In the genomic region with DNA sequence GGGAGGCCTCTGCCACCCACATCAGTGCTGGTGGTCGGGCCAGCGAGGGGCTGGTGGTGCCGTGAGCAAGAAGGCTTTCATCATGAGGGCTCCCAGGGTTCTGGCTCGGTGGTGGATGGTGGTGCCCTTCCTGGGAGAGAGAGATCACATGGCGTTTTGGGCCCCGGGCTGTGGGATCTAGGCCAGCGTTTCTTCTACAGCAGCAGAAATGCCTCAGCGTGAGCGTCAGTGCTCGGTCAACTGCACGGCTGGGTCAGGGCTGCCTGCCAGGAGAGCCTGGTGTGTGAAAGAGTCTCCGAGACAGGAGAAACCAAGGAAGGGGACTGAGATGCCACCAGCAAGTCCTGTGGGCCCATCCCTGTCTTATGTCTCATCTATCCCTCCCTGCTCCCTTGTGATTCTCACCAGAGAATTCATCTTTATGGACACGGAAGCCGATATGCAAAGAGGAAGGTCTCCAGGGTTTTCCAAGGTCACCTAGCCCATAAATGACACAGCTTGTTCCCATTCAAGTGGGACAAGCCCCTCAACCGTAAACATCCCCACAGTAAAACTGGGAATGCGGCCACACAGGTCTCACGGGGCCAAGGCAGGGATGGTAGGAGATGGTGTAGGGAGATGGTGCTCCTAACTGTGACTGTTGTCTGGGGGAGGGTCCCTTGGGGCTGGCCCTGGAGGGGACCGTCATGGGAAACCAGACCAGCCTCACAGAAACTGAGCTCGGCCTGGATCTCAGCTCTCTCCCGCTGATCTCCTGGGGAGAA, we compare ENCODE assay signal across 1 cellular context.
TF ChIP-seq lines count a peak whose summit lies in the region.

No MANE protein-coding gene starts in this region.

TF ChIP-seq in HepG2, 621 proteins besides CTCF, POLR2A, EP300 and RAD21 (continued from another document):
- TF ChIP-seq, protein P1, sequence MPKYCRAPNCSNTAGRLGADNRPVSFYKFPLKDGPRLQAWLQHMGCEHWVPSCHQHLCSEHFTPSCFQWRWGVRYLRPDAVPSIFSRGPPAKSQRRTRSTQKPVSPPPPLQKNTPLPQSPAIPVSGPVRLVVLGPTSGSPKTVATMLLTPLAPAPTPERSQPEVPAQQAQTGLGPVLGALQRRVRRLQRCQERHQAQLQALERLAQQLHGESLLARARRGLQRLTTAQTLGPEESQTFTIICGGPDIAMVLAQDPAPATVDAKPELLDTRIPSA (CRISPR knock-in tag; IDR thresholded peaks at IDR 0.05; ENCODE audit: borderline replicate concordance): no peak
- TF ChIP-seq ZNF143 (CRISPR knock-in tag; IDR thresholded peaks at IDR 0.05): no peak
- TF ChIP-seq HDAC6 (IDR thresholded peaks at IDR 0.05; ENCODE audit: low read depth, low read length): no peak
- no peak for TF ChIP-seq JDP2 (CRISPR knock-in tag; IDR thresholded peaks at IDR 0.05; ENCODE audit: borderline replicate concordance)
